Comparison of ENCODE assay signal across 14 cellular contexts in the genomic region with DNA sequence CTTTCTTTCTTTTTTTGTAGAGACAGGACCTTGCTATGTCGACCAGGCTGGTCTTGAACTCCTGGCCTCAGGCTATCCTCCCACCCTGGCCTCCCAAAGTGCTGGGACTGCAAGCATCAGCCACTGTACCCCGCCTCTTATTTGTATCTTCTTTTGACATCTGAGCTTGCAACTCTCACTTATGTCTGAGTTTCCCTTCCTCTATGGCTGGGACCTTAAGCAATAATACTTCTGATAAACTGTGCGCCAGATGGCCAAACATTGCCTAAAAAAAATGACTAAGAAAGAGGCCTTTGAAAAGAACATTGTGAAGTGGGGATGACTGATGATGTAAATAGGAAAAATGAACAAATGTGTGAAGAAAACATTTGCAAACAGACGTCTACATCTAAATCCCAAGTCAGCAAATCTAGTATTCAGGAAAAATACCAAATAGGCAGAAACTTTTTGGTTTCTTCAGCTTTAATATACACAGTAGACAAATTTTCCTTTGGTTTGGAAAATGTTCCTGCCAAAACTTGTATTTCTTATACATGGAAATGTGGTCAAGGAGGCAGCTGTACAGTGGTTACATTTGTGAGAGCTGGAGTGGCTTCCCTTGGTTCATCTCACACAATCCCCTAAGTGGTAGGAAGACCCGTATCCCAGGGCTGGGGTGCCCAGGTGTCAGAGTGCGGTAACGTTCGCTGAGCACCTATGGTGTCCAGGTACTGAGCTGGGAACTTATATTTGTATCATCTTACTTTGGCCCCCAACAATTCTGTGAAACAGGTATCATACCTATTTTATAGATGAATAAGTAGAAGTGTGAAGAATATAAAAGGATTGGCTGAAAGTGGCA. TPM values are rescaled to one million over a fixed set of nuclear protein-coding genes. Genes with fewer than 3 reads are reported as not detected.
DNase-seq lines count a peak whose midpoint lies in the region; ATAC-seq and TF ChIP-seq lines count a peak whose summit lies in the region.
"Had no signal": no experiment of that assay in that cellular context is flagged by ENCODE, and none has a peak within 500 bp of the region (broad histone marks: within the 10 kb centered on the region; RNA-seq: fewer than 3 reads in every experiment).

No MANE protein-coding gene starts in this region.

- DNase-seq in DMS 273 (lab: John Stamatoyannopoulos, UW; ENCODE audit: unreplicated experiment), result peak; percentile 53
- no peak for DNase-seq in DMS 273 treated with DMSO at 0.1 percent for 48 hours (lab: John Stamatoyannopoulos, UW)
- DNase-seq in OCI-LY7 (ENCODE audit: low spot score), result peak; percentile 25
- no peak for DNase-seq in heart right ventricle
- peak in 1 of 2 donors; percentile 42 for DNase-seq in tibial nerve (ENCODE audit: low spot score in 2 of 2)
- DNase-seq in NCI-H345 treated with DMSO at 0.1 percent for 48 hours (lab: John Stamatoyannopoulos, UW; ENCODE audit: unreplicated experiment), result no peak
- DNase-seq: activated CD8-positive, alpha-beta T cell treated with anti-CD3 and anti-CD28 coated beads, Interleukin-2, amount 10 ng/mL, durations not matched to agents 7 days and 5 days; activated naive CD4-positive, alpha-beta T cell treated with anti-CD3 and anti-CD28 coated beads for 36 hours; Calu3 had no signal

- H3K27ac ChIP-seq in OCI-LY7 (ENCODE audit: low read depth, low read length, poor library complexity, severe bottlenecking) (no peak overlapping the region), heart right ventricle (peak overlapping the region in 2 of 10 donors; percentile 25 to 85), tibial nerve (peak overlapping the region in 3 of 4 donors; percentile 8 to 71 (median 65))
- H3K27ac ChIP-seq: 22Rv1, cardiac muscle cell had no signal

- no peak overlapping the region for H3K4me2 ChIP-seq in OCI-LY7 (ENCODE audit: low read length)

- H3K4me1 ChIP-seq in OCI-LY7 (ENCODE audit: insufficient read depth, low read length, poor library complexity, severe bottlenecking) (peaks cover 14% of the 10 kb centered on the region), heart right ventricle (peaks cover 0 to 24% (median 5%) of the 10 kb centered on the region in 9 donors), tibial nerve (no peaks in the 10 kb centered on the region)

- intact Hi-C loops in OCI-LY7 (cut with micrococcal nuclease; ENCODE audit: unreplicated experiment) (no loop called here), heart right ventricle (cut with DNase I) (no loop called here)

- no peak for TF ChIP-seq CTCF in OCI-LY7 (conservative IDR thresholded peaks at IDR 0.05; ENCODE audit: low read length)
- TF ChIP-seq CTCF in heart right ventricle (IDR thresholded peaks at IDR 0.05), result no peak
- TF ChIP-seq CTCF in tibial nerve (IDR thresholded peaks at IDR 0.05), result no peak

- no TSS peak for BruUV-seq in OCI-LY7 (replicated peaks; lab: Mats Ljungman, UMichigan)

- 67 to 75% methylated on average over 8 of the region's 8 CpGs for WGBS in heart right ventricle, 2 donors
- WGBS in tibial nerve, 2 donors, result 63 to 68% methylated on average over 8 of the region's 8 CpGs

- no peaks in the 10 kb centered on the region for H3K9me3 ChIP-seq in OCI-LY7 (ENCODE audit: low read length)
- H3K9me3 ChIP-seq in heart right ventricle, result no peaks in the 10 kb centered on the region
- no peaks in the 10 kb centered on the region for H3K9me3 ChIP-seq in tibial nerve
- H3K9me3 ChIP-seq: thoracic aorta had no signal

- CTCF ChIA-PET in OCI-LY7 (lab: Charles Lee; ENCODE audit: unreplicated experiment), result no interaction called here

- POLR2A ChIA-PET in OCI-LY7 (lab: Charles Lee), result interaction anchor here (0.7 to 1.4 kb wide), 4 partner anchors 11 to 24 kb away, joined by 4 to 6 read pairs (median 5); no protein-coding TSS in a partner anchor

- no peaks in the 10 kb centered on the region for H3K79me2 ChIP-seq in OCI-LY7 (ENCODE audit: insufficient read depth, low read depth, low read length)

- peak; percentile 83 to 88 for TF ChIP-seq EP300 in tibial nerve (IDR thresholded peaks at IDR 0.05)

- no peaks in the 10 kb centered on the region for H4K20me1 ChIP-seq in OCI-LY7 (ENCODE audit: insufficient read depth, low read length)

- no peaks in the 10 kb centered on the region for H3K27me3 ChIP-seq in heart right ventricle
- H3K27me3 ChIP-seq in tibial nerve, result no peaks in the 10 kb centered on the region
- H3K27me3 ChIP-seq: cardiac muscle cell had no signal

- H3K4me3 ChIP-seq in OCI-LY7 (ENCODE audit: low read depth, low read length, poor library complexity, severe bottlenecking), result no peak overlapping the region
- H3K4me3 ChIP-seq in heart right ventricle, result no peak overlapping the region
- H3K4me3 ChIP-seq in tibial nerve, result no peak overlapping the region
- H3K4me3 ChIP-seq: cardiac muscle cell, thoracic aorta had no signal

- ATAC-seq in heart right ventricle, result peak in 5 of 8 donors; percentile 28 to 62 (median 46)
- no peak for ATAC-seq in HG03342 (IDR thresholded peaks at IDR 0.05; ENCODE audit: unreplicated experiment)
- ATAC-seq in GM21526 (IDR thresholded peaks at IDR 0.05; ENCODE audit: low FRiP score, unreplicated experiment), result no peak
- ATAC-seq: activated CD8-positive, alpha-beta T cell treated with anti-CD3 and anti-CD28 coated beads, Interleukin-2, amount 10 ng/mL, durations not matched to agents 7 days and 5 days had no signal

- H3K36me3 ChIP-seq in OCI-LY7 (ENCODE audit: insufficient read depth, low read length) (no peaks in the 10 kb centered on the region), heart right ventricle (no peaks in the 10 kb centered on the region), tibial nerve (no peaks in the 10 kb centered on the region)
- H3K36me3 ChIP-seq: cardiac muscle cell, thoracic aorta had no signal

- no peak for TF ChIP-seq POLR2A in tibial nerve (IDR thresholded peaks at IDR 0.05)

- no peaks in the 10 kb centered on the region for H3K9me2 ChIP-seq in OCI-LY7 (ENCODE audit: insufficient read depth, low read length)

- H2AFZ ChIP-seq in OCI-LY7 (ENCODE audit: low read length), result no peak overlapping the region

RNA-seq across cellular contexts. Expression of a gene that starts 11.6 kb away (rescaled TPM):
- total RNA-seq in OCI-LY7 (2014; rRNA removed; shearing (Covaris generic)), result 127 and 129 TPM in 2 replicates
- 160 and 236 TPM in 2 replicates for total RNA-seq in OCI-LY7 (2022)
- total RNA-seq in heart right ventricle, result 100 to 1,000 TPM in 5 of 10 donors, 10 to 100 TPM in 5; 58.8 to 300 (median 104) TPM
- polyA plus RNA-seq in heart right ventricle, result 10 to 100 TPM; 25.7 to 40.5 TPM
- total RNA-seq in tibial nerve, result 10 to 100 TPM; 36.7 to 86.7 (median 43.5) TPM

Comparison
In these comparisons a context has a peak if more than half of its experiments do, and no peak if none do; other contexts are left out.
1. DNase-seq: peak in DMS 273 (single experiment) and OCI-LY7 (single experiment); none in DMS 273 treated with DMSO at 0.1 percent for 48 hours (single experiment), heart right ventricle (0 of 2) and NCI-H345 treated with DMSO at 0.1 percent for 48 hours (single experiment).
2. ATAC-seq: peak in heart right ventricle (5 of 8); none in HG03342 (single experiment) and GM21526 (single experiment).